In genomic region chr5:139222346-139222745, GRCh38 we compare ENCODE assay signal across 1 cellular context.
TF ChIP-seq lines count a peak whose summit lies in the region.

No MANE protein-coding gene starts in this region.

TF ChIP-seq in H1, 55 proteins besides CTCF, POLR2A, EP300 and RAD21:
- TF ChIP-seq SRF (IDR thresholded peaks at IDR 0.05; ENCODE audit: low read depth, low read length), result no peak
- TF ChIP-seq ASH2L (IDR thresholded peaks at IDR 0.05; ENCODE audit: low read length), result no peak
- no peak for TF ChIP-seq BACH1 (IDR thresholded peaks at IDR 0.05; ENCODE audit: low read length)
- TF ChIP-seq POU5F1 (IDR thresholded peaks at IDR 0.05; ENCODE audit: low read depth, low read length), result no peak
- no peak for TF ChIP-seq SUZ12 (IDR thresholded peaks at IDR 0.05; ENCODE audit: low read length)
- no peak for TF ChIP-seq KDM1A (IDR thresholded peaks at IDR 0.05; ENCODE audit: borderline replicate concordance, low read length)
- no peak for TF ChIP-seq CHD2 (IDR thresholded peaks at IDR 0.05; ENCODE audit: low read length)
- no peak for TF ChIP-seq CBX5 (IDR thresholded peaks at IDR 0.05; ENCODE audit: low read depth, low read length)
- TF ChIP-seq SP2 (IDR thresholded peaks at IDR 0.05; ENCODE audit: low read length), result no peak
- no peak for TF ChIP-seq SP4 (IDR thresholded peaks at IDR 0.05; ENCODE audit: low read length)
- TF ChIP-seq CBX8 (IDR thresholded peaks at IDR 0.05; ENCODE audit: borderline replicate concordance, low read depth, low read length), result no peak
- TF ChIP-seq RFX5 (IDR thresholded peaks at IDR 0.05; ENCODE audit: borderline replicate concordance, low read depth, low read length), result no peak
- TF ChIP-seq CEBPB (IDR thresholded peaks at IDR 0.05; ENCODE audit: low read depth, low read length), result no peak
- no peak for TF ChIP-seq SIX5 (IDR thresholded peaks at IDR 0.05; ENCODE audit: low read depth, low read length)
- TF ChIP-seq KDM4A (IDR thresholded peaks at IDR 0.05; ENCODE audit: low read depth, low read length, severe bottlenecking), result no peak
- no peak for TF ChIP-seq SIN3A (conservative IDR thresholded peaks at IDR 0.05 in 1 of 2, IDR thresholded peaks at IDR 0.05 in 1 of 2; ENCODE audit: low read depth in 1 of 2, low read length in 2 of 2)
- no peak for TF ChIP-seq NANOG (IDR thresholded peaks at IDR 0.05; ENCODE audit: insufficient read depth, low read depth, low read length, poor library complexity, severe bottlenecking)
- TF ChIP-seq, protein P1, sequence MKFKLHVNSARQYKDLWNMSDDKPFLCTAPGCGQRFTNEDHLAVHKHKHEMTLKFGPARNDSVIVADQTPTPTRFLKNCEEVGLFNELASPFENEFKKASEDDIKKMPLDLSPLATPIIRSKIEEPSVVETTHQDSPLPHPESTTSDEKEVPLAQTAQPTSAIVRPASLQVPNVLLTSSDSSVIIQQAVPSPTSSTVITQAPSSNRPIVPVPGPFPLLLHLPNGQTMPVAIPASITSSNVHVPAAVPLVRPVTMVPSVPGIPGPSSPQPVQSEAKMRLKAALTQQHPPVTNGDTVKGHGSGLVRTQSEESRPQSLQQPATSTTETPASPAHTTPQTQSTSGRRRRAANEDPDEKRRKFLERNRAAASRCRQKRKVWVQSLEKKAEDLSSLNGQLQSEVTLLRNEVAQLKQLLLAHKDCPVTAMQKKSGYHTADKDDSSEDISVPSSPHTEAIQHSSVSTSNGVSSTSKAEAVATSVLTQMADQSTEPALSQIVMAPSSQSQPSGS (IDR thresholded peaks at IDR 0.05; ENCODE audit: low read length), result no peak
